8 cellular contexts compared by ENCODE assay signal in genomic region chr6:53718597-53719460, GRCh38. TPM values are rescaled to one million over a fixed set of nuclear protein-coding genes. Genes with fewer than 3 reads are reported as not detected.
DNase-seq lines count a peak whose midpoint lies in the region; ATAC-seq and TF ChIP-seq lines count a peak whose summit lies in the region.

No MANE protein-coding gene starts in this region.

- H3K4me3 Mint-ChIP-seq in WTC11: no peak overlapping the region

- no peak overlapping the region for H3K23ac ChIP-seq in neuronal stem cell (ENCODE audit: low read depth, low read length, poor library complexity)

- H4K20me1 ChIP-seq in DOHH2 (ENCODE audit: control insufficient read depth, insufficient read depth, low read depth, low read length): no peaks in the 10 kb centered on the region

- H3K4me2 ChIP-seq in DOHH2 (ENCODE audit: low read length) (no peak overlapping the region), neuronal stem cell (ENCODE audit: insufficient read depth, low read length, poor library complexity, severe bottlenecking) (no peak overlapping the region)

- H3K14ac ChIP-seq in neuronal stem cell (ENCODE audit: low read length): no peak overlapping the region

- H3K36me3 ChIP-seq in DOHH2 (ENCODE audit: control insufficient read depth, low read length) (no peaks in the 10 kb centered on the region), neuronal stem cell (replicated peaks in 1 of 2; ENCODE audit: control insufficient read depth in 2 of 2, insufficient read depth in 2 of 2, low read length in 2 of 2) (no peaks in the 10 kb centered on the region)

- H3K4me1 ChIP-seq in DOHH2 (ENCODE audit: control insufficient read depth, low read length) (no peaks in the 10 kb centered on the region), neuronal stem cell (ENCODE audit: control insufficient read depth in 2 of 2, insufficient read depth in 1 of 2, low read depth in 1 of 2, low read length in 2 of 2) (no peaks in the 10 kb centered on the region)

- no peak overlapping the region for H2AFZ ChIP-seq in neuronal stem cell (ENCODE audit: low read length)

- H3K4me1 Mint-ChIP-seq in WTC11: peaks cover 7% of the 10 kb centered on the region

- no peaks in the 10 kb centered on the region for H3K27me3 Mint-ChIP-seq in WTC11 (ENCODE audit: low read depth)

- no peaks in the 10 kb centered on the region for H3K9me3 ChIP-seq in DOHH2 (ENCODE audit: control insufficient read depth, insufficient read depth, low read length)
- no peaks in the 10 kb centered on the region for H3K9me3 ChIP-seq in neuronal stem cell (replicated peaks in 1 of 2; ENCODE audit: control insufficient read depth in 2 of 2, insufficient read depth in 1 of 2, low read depth in 1 of 2, low read length in 2 of 2)

- no peak overlapping the region for H3K4ac ChIP-seq in neuronal stem cell (ENCODE audit: low read length)

- H2BK120ac ChIP-seq in neuronal stem cell (ENCODE audit: low read depth, low read length): no peak overlapping the region

- no peak overlapping the region for H2AK5ac ChIP-seq in neuronal stem cell (ENCODE audit: low read depth, low read length)

- H4K8ac ChIP-seq in neuronal stem cell (ENCODE audit: low read depth, low read length): no peak overlapping the region

- H3K4me3 ChIP-seq in DOHH2 (ENCODE audit: low read length) (no peak overlapping the region), fibroblast of the aortic adventitia (ENCODE audit: low read depth, low read length) (no peak overlapping the region), neuronal stem cell (ENCODE audit: low read length in 2 of 2) (no peak overlapping the region)

- no peaks in the 10 kb centered on the region for H3K79me2 ChIP-seq in DOHH2 (ENCODE audit: control insufficient read depth, low read length)

- no peaks in the 10 kb centered on the region for H3F3A ChIP-seq in DOHH2 (ENCODE audit: control insufficient read depth, insufficient read depth)

- no peak overlapping the region for H3K9ac ChIP-seq in neuronal stem cell (ENCODE audit: low read depth, low read length, poor library complexity)

- H3K9me3 Mint-ChIP-seq in WTC11: no peaks in the 10 kb centered on the region

- peak; percentile 82 for TF ChIP-seq CTCF in DOHH2 (IDR thresholded peaks at IDR 0.05; ENCODE audit: low read depth, low read length, poor library complexity, severe bottlenecking)
- peak; percentile 63 for TF ChIP-seq CTCF in WTC11 (IDR thresholded peaks at IDR 0.05)
- peak; percentile 87 for TF ChIP-seq CTCF in fibroblast of the aortic adventitia (IDR thresholded peaks at IDR 0.05; ENCODE audit: insufficient read depth, low read length)

- no peaks in the 10 kb centered on the region for H3K9me2 ChIP-seq in DOHH2 (replicated peaks; ENCODE audit: control insufficient read depth, low read length)

- no peak overlapping the region for H3K27ac ChIP-seq in DOHH2 (ENCODE audit: low read depth, low read length)
- no peak overlapping the region for H3K27ac ChIP-seq in neuronal stem cell (replicated peaks; ENCODE audit: low read length)

- H2BK12ac ChIP-seq in neuronal stem cell (ENCODE audit: low read length): no peak overlapping the region

- H3K79me1 ChIP-seq in neuronal stem cell (ENCODE audit: low read depth, low read length): no peaks in the 10 kb centered on the region

- no peak overlapping the region for H3K27ac Mint-ChIP-seq in WTC11

- no peak overlapping the region for H2BK15ac ChIP-seq in neuronal stem cell (ENCODE audit: low read length)

- CTCF ChIA-PET in WTC11 (lab: Charles Lee): interaction anchor here (0.5 to 4.3 kb wide), 71 partner anchors 10 to 1307 kb away, joined by 3 to 106 read pairs (median 5); partner anchors contain the start of genes GCLC, KLHL31 and LRRC1

- H3K27me3 ChIP-seq in DOHH2 (ENCODE audit: control insufficient read depth, low read length) (peaks cover 22% of the 10 kb centered on the region), neuronal stem cell (ENCODE audit: control insufficient read depth in 3 of 3, insufficient read depth in 3 of 3, low read depth in 1 of 3, low read length in 3 of 3) (no peaks in the 10 kb centered on the region)

- H4K91ac ChIP-seq in neuronal stem cell (ENCODE audit: low read depth, low read length, poor library complexity): no peak overlapping the region

- DNase-seq in NCI-H2171 (lab: John Stamatoyannopoulos, UW) (peak; percentile 62), WTC11 (ENCODE audit: low spot score) (no peak), fibroblast of the aortic adventitia (ENCODE audit: low read depth) (peak; percentile 72), neuronal stem cell (ENCODE audit: low spot score) (peak; percentile 59), NK-92 (lab: John Stamatoyannopoulos, UW; ENCODE audit: unreplicated experiment) (no peak)

- WGBS in neuronal stem cell (ENCODE audit: extremely low coverage in 2 of 2, insufficient read length in 2 of 2, insufficient replicate concordance in 1 of 2), 2 donors: no CpG with 5 or more reads among the region's 9 CpGs

- H2BK5ac ChIP-seq in neuronal stem cell (ENCODE audit: low read length): no peak overlapping the region

- POLR2A ChIA-PET in WTC11 (lab: Charles Lee): no interaction called here

- no peak overlapping the region for H3K18ac ChIP-seq in neuronal stem cell (ENCODE audit: low read length)

- H3K36me3 Mint-ChIP-seq in WTC11: no peaks in the 10 kb centered on the region

- ATAC-seq in GM19372 (IDR thresholded peaks at IDR 0.05; ENCODE audit: low read depth, unreplicated experiment) (peak; percentile 94), HG03175 (IDR thresholded peaks at IDR 0.05; ENCODE audit: unreplicated experiment) (peak; percentile 95), WTC11 (peak; percentile 84)

TF ChIP-seq in WTC11, 78 proteins besides CTCF, POLR2A, EP300 and RAD21:
- no peak for TF ChIP-seq ZBTB21 (CRISPR knock-in tag; IDR thresholded peaks at IDR 0.05; ENCODE audit: borderline replicate concordance)
- TF ChIP-seq AFF4 (CRISPR knock-in tag; IDR thresholded peaks at IDR 0.05; ENCODE audit: borderline replicate concordance): no peak
- TF ChIP-seq NFATC4 (CRISPR knock-in tag; IDR thresholded peaks at IDR 0.05): no peak
- TF ChIP-seq SMAD3 (CRISPR knock-in tag; IDR thresholded peaks at IDR 0.05; ENCODE audit: borderline replicate concordance): no peak
- no peak for TF ChIP-seq USF2 (CRISPR knock-in tag; IDR thresholded peaks at IDR 0.05)
- no peak for TF ChIP-seq ZNF317 (CRISPR knock-in tag; IDR thresholded peaks at IDR 0.05; ENCODE audit: borderline replicate concordance, low read depth)
- TF ChIP-seq CBFB (CRISPR knock-in tag; IDR thresholded peaks at IDR 0.05; ENCODE audit: low read depth): no peak
- no peak for TF ChIP-seq NR1H2 (CRISPR knock-in tag; IDR thresholded peaks at IDR 0.05)

RNA-seq across cellular contexts. Expression of gene KLHL31, which starts 53.3 kb away (rescaled TPM):
- total RNA-seq in WTC11 (2021) (0.34 to 0.57 TPM (median 0.41 TPM) in 3 replicates), fibroblast of the aortic adventitia (ENCODE audit: low replicate concordance) (0.09 and 0.65 TPM in 2 replicates)
- 0.25 TPM for polyA plus RNA-seq in neuronal stem cell (2013, experiment 1 of 2)
- polyA plus RNA-seq in neuronal stem cell (2013, experiment 2 of 2): 0.28 TPM

Comparison
In these comparisons a context has a peak if more than half of its experiments do, and no peak if none do; other contexts are left out.
1. DNase-seq: peak in NCI-H2171 (single experiment), fibroblast of the aortic adventitia (single experiment) and neuronal stem cell (single experiment); none in WTC11 (single experiment) and NK-92 (single experiment).
2. Peak in every context shown above with its lines, with median percentiles within 50 percentile points of each other: CTCF ChIP-seq and ATAC-seq.